ENCODE assay signal across 9 cellular contexts in the genomic region with DNA sequence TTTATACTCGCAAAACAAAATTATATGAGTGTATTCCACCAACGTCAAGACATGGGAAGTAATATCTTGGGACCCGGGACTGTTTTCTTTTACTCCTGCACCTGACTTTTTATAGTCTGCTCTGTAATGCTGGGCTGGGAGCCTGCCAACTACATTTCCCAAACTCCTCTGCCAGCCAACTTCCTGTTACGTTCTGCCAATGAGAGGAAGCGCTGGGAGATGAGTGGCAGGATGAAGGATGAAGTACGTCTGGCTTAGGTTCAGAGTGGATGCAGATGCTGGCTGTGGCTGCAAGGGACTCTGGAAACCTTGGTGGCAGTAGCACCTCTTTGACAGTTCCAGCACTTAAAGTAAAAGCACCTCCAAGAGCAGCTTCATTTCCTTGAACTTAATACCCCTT. TPM values are rescaled to one million over a fixed set of nuclear protein-coding genes. Genes with fewer than 3 reads are reported as not detected.
DNase-seq lines count a peak whose midpoint lies in the region; ATAC-seq and TF ChIP-seq lines count a peak whose summit lies in the region.
"Had no signal": no experiment of that assay in that cellular context is flagged by ENCODE, and none has a peak within 500 bp of the region (broad histone marks: within the 10 kb centered on the region; RNA-seq: fewer than 3 reads in every experiment).

No MANE protein-coding gene starts in this region.

- H3K27ac ChIP-seq in adrenal gland: no peak overlapping the region
- H3K27ac ChIP-seq in coronary artery: no peak overlapping the region

- H3K4me1 ChIP-seq in adrenal gland (replicated peaks in 1 of 2): no peaks in the 10 kb centered on the region

- CTCF ChIA-PET in Calu3 (lab: Charles Lee): no interaction called here

- peaks cover 23% of the 10 kb centered on the region for H3K36me3 Mint-ChIP-seq in Calu3 (ENCODE audit: insufficient read depth, unreplicated experiment)

- peaks cover 0 to 34% of the 10 kb centered on the region in 2 donors for H3K36me3 ChIP-seq in adrenal gland (replicated peaks in 1 of 2)

- intact Hi-C loops in adrenal gland (cut with DNase I) (no loop called here), left colon (cut with DNase I, micrococcal nuclease) (no loop called here), Calu3 (cut with micrococcal nuclease; ENCODE audit: unreplicated experiment) (no loop called here)

- H3K4me3 ChIP-seq in adrenal gland (no peak overlapping the region), coronary artery (no peak overlapping the region)

- H3K4me3 Mint-ChIP-seq in Calu3 (ENCODE audit: low read depth, unreplicated experiment): no peak overlapping the region
- H3K4me3 Mint-ChIP-seq: activated T-cell treated with anti-CD3 and anti-CD28 coated beads, Interleukin-2, amount 50 U/mL, for 4 hours had no signal

- 70 to 81% (median 74%) methylated on average over 4 to 6 of the region's 6 CpGs for WGBS in adrenal gland, 4 donors

- H3K27me3 ChIP-seq in adrenal gland: no peaks in the 10 kb centered on the region

- H3K9me3 Mint-ChIP-seq in Calu3 (ENCODE audit: low read depth, unreplicated experiment): no peaks in the 10 kb centered on the region
- H3K9me3 Mint-ChIP-seq: activated T-cell treated with anti-CD3 and anti-CD28 coated beads, Interleukin-2, amount 50 U/mL, for 4 hours had no signal

- no TSS peak for BruUV-seq in Calu3 (replicated peaks; lab: Mats Ljungman, UMichigan)

- peak; percentile 96 for ATAC-seq in left colon
- ATAC-seq: activated T-cell treated with anti-CD3 and anti-CD28 coated beads, Interleukin-2, amount 50 U/mL, for 4 hours had no signal

- TF ChIP-seq POLR2A in adrenal gland (IDR thresholded peaks at IDR 0.05): no peak

- no peak for TF ChIP-seq CTCF in adrenal gland (IDR thresholded peaks at IDR 0.05)
- TF ChIP-seq CTCF in Calu3 (IDR thresholded peaks at IDR 0.05; ENCODE audit: unreplicated experiment): no peak
- no peak for TF ChIP-seq CTCF in coronary artery (IDR thresholded peaks at IDR 0.05)

- no peaks in the 10 kb centered on the region for H3K4me1 Mint-ChIP-seq in Calu3 (ENCODE audit: low read depth, unreplicated experiment)

- no peak overlapping the region for H3K27ac Mint-ChIP-seq in Calu3 (ENCODE audit: unreplicated experiment)

- H3K9me3 ChIP-seq in adrenal gland (replicated peaks in 1 of 3): no peaks in the 10 kb centered on the region

- no peaks in the 10 kb centered on the region for H3K27me3 Mint-ChIP-seq in Calu3 (ENCODE audit: unreplicated experiment)

- DNase-seq in CD1c-positive myeloid dendritic cell (ENCODE audit: extremely low spot score) (peak; percentile 21), HT1080 (ENCODE audit: low read depth) (peak; percentile 19), adrenal gland (peak in 6 of 7 donors; percentile 16 to 68 (median 32)), left colon (peak; percentile 48 to 68), Calu3 (no peak), NCI-H128 (lab: John Stamatoyannopoulos, UW; ENCODE audit: unreplicated experiment) (no peak), coronary artery (ENCODE audit: low spot score) (no peak)
- DNase-seq in stimulated activated naive CD4-positive, alpha-beta T cell (lab: John Stamatoyannopoulos, UW): no peak
- DNase-seq: activated T-cell treated with anti-CD3 and anti-CD28 coated beads, Interleukin-2, amount 50 U/mL, for 4 hours had no signal

RNA-seq across cellular contexts. Expression of gene USP24, which starts 59.6 kb away (rescaled TPM):
- total RNA-seq in HT1080 (2014; rRNA removed; shearing (Covaris generic)): 27.2 and 31.4 TPM in 2 replicates
- 10.7 and 15.0 TPM in 2 replicates for polyA plus RNA-seq in HT1080 (2015; cell fraction: cytosol; rRNA removed)
- polyA plus RNA-seq in HT1080 (2015; cell fraction: nucleus; rRNA removed): 40.7 and 45.9 TPM in 2 replicates
- total RNA-seq in adrenal gland (10 to 100 TPM; 20.8 to 41.9 (median 26.4) TPM), left colon (10 to 100 TPM; 33.5 to 35.2 TPM), Calu3 (2022) (40.3 and 45.3 TPM in 2 replicates)
- polyA plus RNA-seq in adrenal gland: 10 to 100 TPM; 11.3 to 21.1 (median 15.4) TPM

Comparison
In these comparisons a context has a peak if more than half of its experiments do, and no peak if none do; other contexts are left out.
1. DNase-seq: peak in CD1c-positive myeloid dendritic cell (single experiment), HT1080 (single experiment), adrenal gland (6 of 7) and left colon (2 of 2); none in stimulated activated naive CD4-positive, alpha-beta T cell (0 of 6), Calu3 (single experiment), NCI-H128 (single experiment) and coronary artery (single experiment).